23 cellular contexts compared by ENCODE assay signal in genomic region chr16:23406546-23407240, GRCh38.
"Had no signal": no experiment of that assay in that cellular context is flagged by ENCODE, and none has a peak within 500 bp of the region (broad histone marks: within the 10 kb centered on the region; RNA-seq: fewer than 3 reads in every experiment).

No MANE protein-coding gene starts in this region.

- DNase-seq: activated CD4-positive, alpha-beta T cell treated with anti-CD3 and anti-CD28 coated beads, Interleukin-2, amount 10 ng/mL, durations not matched to agents 7 days and 5 days; activated CD4-positive, CD25-positive, alpha-beta regulatory T cell treated with anti-CD3 and anti-CD28 coated beads, Interleukin-2, amount 50 U/mL, for 72 hours; activated CD8-positive, alpha-beta memory T cell treated with anti-CD3 and anti-CD28 coated beads, Interleukin-2, amount 10 ng/mL, durations not matched to agents 7 days and 5 days; activated CD8-positive, alpha-beta T cell treated with anti-CD3 and anti-CD28 coated beads for 36 hours; activated gamma-delta T cell; activated naive CD4-positive, alpha-beta T cell treated with anti-CD3 and anti-CD28 coated beads, Interleukin-2, amount 50 U/mL, for 16 hours; activated naive CD8-positive, alpha-beta T cell treated with anti-CD3 and anti-CD28 coated beads, Interleukin-2, amount 50 U/mL, for 24 hours; activated T-cell treated with anti-CD3 and anti-CD28 coated beads for 4 hours; body of pancreas; effector CD4-positive, alpha-beta T cell; erythroblast; heart left ventricle; islet precursor cell; left cardiac atrium; nephron progenitor cell; nucleus accumbens; stimulated activated CD4-positive, alpha-beta T cell treated with anti-CD3 and anti-CD28 coated beads, Interleukin-4, amount 100 ng/mL, for 1 hour; stimulated activated naive CD4-positive, alpha-beta T cell; testis; WERI-Rb-1 had no signal

- H3K4me3 Mint-ChIP-seq: activated CD4-positive, alpha-beta T cell treated with anti-CD3 and anti-CD28 coated beads, Interleukin-2, amount 10 ng/mL, durations not matched to agents 7 days and 5 days; activated CD8-positive, alpha-beta memory T cell treated with anti-CD3 and anti-CD28 coated beads, Interleukin-2, amount 10 ng/mL, durations not matched to agents 7 days and 5 days; activated CD8-positive, alpha-beta T cell treated with anti-CD3 and anti-CD28 coated beads for 36 hours; activated naive CD8-positive, alpha-beta T cell treated with anti-CD3 and anti-CD28 coated beads, Interleukin-2, amount 50 U/mL, for 24 hours; nephron progenitor cell; T-helper 2 cell treated with Interferon-gamma antibody and Interleukin-4, amounts not matched to agents 5 μg/mL and 100 μg/mL, for 36 hours; type B pancreatic cell had no signal

- H3K27me3 Mint-ChIP-seq: activated CD4-positive, alpha-beta T cell treated with anti-CD3 and anti-CD28 coated beads, Interleukin-2, amount 10 ng/mL, durations not matched to agents 7 days and 5 days; activated CD8-positive, alpha-beta memory T cell treated with anti-CD3 and anti-CD28 coated beads, Interleukin-2, amount 10 ng/mL, durations not matched to agents 7 days and 5 days; activated CD8-positive, alpha-beta T cell treated with anti-CD3 and anti-CD28 coated beads for 36 hours; activated naive CD8-positive, alpha-beta T cell treated with anti-CD3 and anti-CD28 coated beads, Interleukin-2, amount 50 U/mL, for 24 hours; type B pancreatic cell had no signal

- H3K9me3 Mint-ChIP-seq: activated CD4-positive, alpha-beta T cell treated with anti-CD3 and anti-CD28 coated beads, Interleukin-2, amount 10 ng/mL, durations not matched to agents 7 days and 5 days; activated CD8-positive, alpha-beta T cell treated with anti-CD3 and anti-CD28 coated beads for 36 hours; activated naive CD8-positive, alpha-beta T cell treated with anti-CD3 and anti-CD28 coated beads, Interleukin-2, amount 50 U/mL, for 24 hours; nephron progenitor cell; T-helper 2 cell treated with Interferon-gamma antibody and Interleukin-4, amounts not matched to agents 5 μg/mL and 100 μg/mL, for 36 hours; type B pancreatic cell had no signal

- H3K4me3 ChIP-seq: body of pancreas, gastroesophageal sphincter, heart left ventricle, testis had no signal

- H3K27me3 ChIP-seq: body of pancreas, gastroesophageal sphincter, heart left ventricle, testis had no signal

- H3K27ac Mint-ChIP-seq: activated CD4-positive, alpha-beta T cell treated with anti-CD3 and anti-CD28 coated beads, Interleukin-2, amount 10 ng/mL, durations not matched to agents 7 days and 5 days; activated CD8-positive, alpha-beta memory T cell treated with anti-CD3 and anti-CD28 coated beads, Interleukin-2, amount 10 ng/mL, durations not matched to agents 7 days and 5 days; activated CD8-positive, alpha-beta T cell treated with anti-CD3 and anti-CD28 coated beads for 36 hours; activated naive CD8-positive, alpha-beta T cell treated with anti-CD3 and anti-CD28 coated beads, Interleukin-2, amount 50 U/mL, for 24 hours; nephron progenitor cell; T-helper 2 cell treated with Interferon-gamma antibody and Interleukin-4, amounts not matched to agents 5 μg/mL and 100 μg/mL, for 36 hours; type B pancreatic cell had no signal

- H3K4me1 ChIP-seq: testis had no signal

- ATAC-seq: activated CD8-positive, alpha-beta memory T cell treated with anti-CD3 and anti-CD28 coated beads, Interleukin-2, amount 10 ng/mL, durations not matched to agents 7 days and 5 days; activated CD8-positive, alpha-beta T cell treated with anti-CD3 and anti-CD28 coated beads for 36 hours; activated naive CD8-positive, alpha-beta T cell treated with anti-CD3 and anti-CD28 coated beads, Interleukin-2, amount 50 U/mL, for 24 hours; body of pancreas; gastroesophageal sphincter; heart left ventricle; left cardiac atrium had no signal

- H3K9me3 ChIP-seq: body of pancreas, gastroesophageal sphincter, heart left ventricle, testis had no signal

- H3K4me1 Mint-ChIP-seq: activated CD4-positive, alpha-beta T cell treated with anti-CD3 and anti-CD28 coated beads, Interleukin-2, amount 10 ng/mL, durations not matched to agents 7 days and 5 days; activated CD8-positive, alpha-beta memory T cell treated with anti-CD3 and anti-CD28 coated beads, Interleukin-2, amount 10 ng/mL, durations not matched to agents 7 days and 5 days; activated naive CD8-positive, alpha-beta T cell treated with anti-CD3 and anti-CD28 coated beads, Interleukin-2, amount 50 U/mL, for 24 hours; nephron progenitor cell had no signal

- H3K27ac ChIP-seq: body of pancreas, gastroesophageal sphincter, heart left ventricle, testis, WERI-Rb-1 had no signal
